20 cellular contexts compared by ENCODE assay signal in the genomic region with DNA sequence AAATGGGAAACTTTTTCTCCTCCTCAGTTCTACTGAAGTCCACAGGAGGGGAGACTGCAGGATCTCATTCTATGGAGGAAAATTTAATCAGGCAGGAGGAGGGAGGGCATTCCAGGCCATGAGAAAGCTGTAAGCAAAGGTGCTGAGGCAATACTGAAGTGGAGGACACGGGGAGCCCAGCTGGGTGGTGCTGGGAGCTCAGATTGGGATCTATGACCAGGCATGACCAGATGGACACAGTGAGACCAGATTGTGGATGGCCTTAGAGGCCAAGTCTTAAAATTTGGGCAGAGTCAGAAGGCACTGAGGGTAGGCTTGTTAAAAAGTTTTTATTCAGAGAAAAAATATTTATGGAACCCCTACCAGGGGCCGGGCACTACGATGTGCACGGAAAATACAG. TPM values are rescaled to one million over a fixed set of nuclear protein-coding genes. Genes with fewer than 3 reads are reported as not detected.
DNase-seq lines count a peak whose midpoint lies in the region; ATAC-seq, FAIRE-seq and TF ChIP-seq lines count a peak whose summit lies in the region.
"Had no signal": no experiment of that assay in that cellular context is flagged by ENCODE, and none has a peak within 500 bp of the region (broad histone marks: within the 10 kb centered on the region; RNA-seq: fewer than 3 reads in every experiment).

No MANE protein-coding gene starts in this region.

- H3K4me1 ChIP-seq in HepG2 (ENCODE audit: insufficient read depth, low read length), result no peaks in the 10 kb centered on the region
- H3K4me1 ChIP-seq: A549 had no signal

- H4K20me1 ChIP-seq in HepG2 (ENCODE audit: insufficient read depth, low read length), result no peaks in the 10 kb centered on the region

- no peaks in the 10 kb centered on the region for H3K36me3 ChIP-seq in HepG2 (replicated peaks in 1 of 2; ENCODE audit: control insufficient read depth in 1 of 2, insufficient read depth in 2 of 2, low read length in 2 of 2)

- peaks cover 2 to 34% of the 10 kb centered on the region in 2 experiments; a peak in 3 of 5 replicates for H3K27me3 ChIP-seq in HepG2 (ENCODE audit: control insufficient read depth in 1 of 2, insufficient read depth in 2 of 2, low read length in 2 of 2)

- TF ChIP-seq CTCF in nephron (IDR thresholded peaks at IDR 0.05; ENCODE audit: unreplicated experiment in 3 of 3), result no peak
- no peak for TF ChIP-seq CTCF in HepG2 (CRISPR knock-in tag; IDR thresholded peaks at IDR 0.05)

- 16% methylated on average over 4 of the region's 4 CpGs for WGBS in HepG2 (ENCODE audit: low lambda C conversion rate)

- peak overlapping the region in 2 of 3 experiments; percentile 28 to 89 for H3K27ac Mint-ChIP-seq in nephron
- H3K27ac Mint-ChIP-seq: CD4-positive, alpha-beta T cell had no signal

- DNase-seq in NCI-H82 (lab: John Stamatoyannopoulos, UW) (peak; percentile 3), NCI-H82 treated with DMSO at 0.1 percent for 48 hours (lab: John Stamatoyannopoulos, UW; ENCODE audit: unreplicated experiment) (no peak), islet precursor cell (peak; percentile 45), NCI-H2227 treated with DMSO at 0.1 percent for 48 hours (lab: John Stamatoyannopoulos, UW) (no peak), HepG2 (ENCODE audit: low spot score) (no peak)
- no peak for DNase-seq in stimulated activated CD4-positive, alpha-beta T cell treated with anti-CD3 and anti-CD28 coated beads, Interleukin-4, amount 100 ng/mL, for 4 hours
- DNase-seq: AML-193; Caco-2; CD4-positive, alpha-beta T cell; GDM1; GOT3; H7 had no signal

- no peak for TF ChIP-seq RAD21 in HepG2 (CRISPR knock-in tag; IDR thresholded peaks at IDR 0.05)

- H3K4me1 Mint-ChIP-seq in nephron, result peaks cover 12% of the 10 kb centered on the region

- POLR2A ChIA-PET in HepG2 (lab: Yijun Ruan, JAX), result no interaction called here

- no peaks in the 10 kb centered on the region for H3K9me3 ChIP-seq in HepG2 (ENCODE audit: low read length)
- H3K9me3 ChIP-seq: A549, Caco-2 had no signal

- H3K4me3 Mint-ChIP-seq in nephron, result no peak overlapping the region
- H3K4me3 Mint-ChIP-seq: CD4-positive, alpha-beta T cell had no signal

- no peak for ATAC-seq in HepG2
- ATAC-seq: A549 had no signal

- H3K9me3 Mint-ChIP-seq in nephron, result peaks cover 3% of the 10 kb centered on the region
- H3K9me3 Mint-ChIP-seq: CD4-positive, alpha-beta T cell had no signal

- TF ChIP-seq EP300 in HepG2 (IDR thresholded peaks at IDR 0.05; ENCODE audit: low read depth in 2 of 2, low read length in 2 of 2) (no peak), HepG2 (CRISPR knock-in tag; IDR thresholded peaks at IDR 0.05; ENCODE audit: borderline replicate concordance) (no peak)

- H3K36me3 Mint-ChIP-seq in nephron (ENCODE audit: low read depth), result no peaks in the 10 kb centered on the region

- CTCF ChIA-PET in HepG2 (lab: Yijun Ruan, JAX; ENCODE audit: low intra/inter-chr PET ratio, low total read pairs), result interaction anchor here (1.3 kb wide), 1 partner anchor 291 kb away, joined by 3 read pairs; no protein-coding TSS in a partner anchor

- no peak for FAIRE-seq in HepG2 (lab: Jason Lieb, UNC)
- FAIRE-seq: A549, D721Med, GM12892, GM18507 had no signal

- intact Hi-C loops in HepG2 (cut with micrococcal nuclease; ENCODE audit: unreplicated experiment), result no loop called here

- H2AFZ ChIP-seq in HepG2 (ENCODE audit: low read length), result no peak overlapping the region

- in situ Hi-C loops in HepG2 (cut with HindIII; ENCODE audit: extremely low pct_ligation_motif_present, low pct_unique_long_range_greater_than_20kb), result loop anchor here (5.0 kb wide), 1 partner anchor 288 kb away; no protein-coding TSS in a partner anchor

- no peak overlapping the region for H3K27ac ChIP-seq in HepG2 (ENCODE audit: extremely low read length, insufficient read depth, low read length)
- H3K27ac ChIP-seq: 22Rv1, A549, C4-2B had no signal

- H3K27me3 Mint-ChIP-seq in nephron (ENCODE audit: low read depth), result peaks cover 50% of the 10 kb centered on the region

- no peak overlapping the region for H3K4me2 ChIP-seq in HepG2 (ENCODE audit: low read depth, low read length)
- H3K4me2 ChIP-seq: A549 had no signal

- H3K9ac ChIP-seq in HepG2 (ENCODE audit: insufficient read depth, low read depth, low read length), result no peak overlapping the region

- H3K79me2 ChIP-seq in HepG2 (ENCODE audit: insufficient read depth, low read length), result no peaks in the 10 kb centered on the region

- TF ChIP-seq POLR2A in HepG2 (IDR thresholded peaks at IDR 0.05; ENCODE audit: insufficient read depth in 1 of 2, low read depth in 2 of 2, low read length in 2 of 2), result no peak

- H3K4me3 ChIP-seq in HepG2 (replicated peaks in 1 of 3; ENCODE audit: insufficient read depth in 1 of 3, low read depth in 2 of 3, low read length in 3 of 3), result no peak overlapping the region
- H3K4me3 ChIP-seq: A549 had no signal

- no TSS peak for BruUV-seq in HepG2 (replicated peaks; lab: Mats Ljungman, UMichigan)

TF ChIP-seq in HepG2, 621 proteins besides CTCF, POLR2A, EP300 and RAD21 (continues in another document):
- TF ChIP-seq ZNF180 (CRISPR knock-in tag; IDR thresholded peaks at IDR 0.05; ENCODE audit: borderline replicate concordance, low read depth) (no peak), ZNF3 (CRISPR knock-in tag; IDR thresholded peaks at IDR 0.05) (no peak), ZNF720 (CRISPR knock-in tag; IDR thresholded peaks at IDR 0.05) (no peak), ZMYM3 (CRISPR knock-in tag; IDR thresholded peaks at IDR 0.05) (no peak), ZNF101 (CRISPR knock-in tag; IDR thresholded peaks at IDR 0.05; ENCODE audit: borderline replicate concordance, low read depth) (no peak), ERF (CRISPR knock-in tag; IDR thresholded peaks at IDR 0.05) (no peak), ZNF562 (CRISPR knock-in tag; IDR thresholded peaks at IDR 0.05; ENCODE audit: borderline replicate concordance) (no peak)
- TF ChIP-seq, protein P1, sequence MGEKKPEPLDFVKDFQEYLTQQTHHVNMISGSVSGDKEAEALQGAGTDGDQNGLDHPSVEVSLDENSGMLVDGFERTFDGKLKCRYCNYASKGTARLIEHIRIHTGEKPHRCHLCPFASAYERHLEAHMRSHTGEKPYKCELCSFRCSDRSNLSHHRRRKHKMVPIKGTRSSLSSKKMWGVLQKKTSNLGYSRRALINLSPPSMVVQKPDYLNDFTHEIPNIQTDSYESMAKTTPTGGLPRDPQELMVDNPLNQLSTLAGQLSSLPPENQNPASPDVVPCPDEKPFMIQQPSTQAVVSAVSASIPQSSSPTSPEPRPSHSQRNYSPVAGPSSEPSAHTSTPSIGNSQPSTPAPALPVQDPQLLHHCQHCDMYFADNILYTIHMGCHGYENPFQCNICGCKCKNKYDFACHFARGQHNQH (CRISPR knock-in tag; IDR thresholded peaks at IDR 0.05), result no peak
- TF ChIP-seq, protein P2, sequence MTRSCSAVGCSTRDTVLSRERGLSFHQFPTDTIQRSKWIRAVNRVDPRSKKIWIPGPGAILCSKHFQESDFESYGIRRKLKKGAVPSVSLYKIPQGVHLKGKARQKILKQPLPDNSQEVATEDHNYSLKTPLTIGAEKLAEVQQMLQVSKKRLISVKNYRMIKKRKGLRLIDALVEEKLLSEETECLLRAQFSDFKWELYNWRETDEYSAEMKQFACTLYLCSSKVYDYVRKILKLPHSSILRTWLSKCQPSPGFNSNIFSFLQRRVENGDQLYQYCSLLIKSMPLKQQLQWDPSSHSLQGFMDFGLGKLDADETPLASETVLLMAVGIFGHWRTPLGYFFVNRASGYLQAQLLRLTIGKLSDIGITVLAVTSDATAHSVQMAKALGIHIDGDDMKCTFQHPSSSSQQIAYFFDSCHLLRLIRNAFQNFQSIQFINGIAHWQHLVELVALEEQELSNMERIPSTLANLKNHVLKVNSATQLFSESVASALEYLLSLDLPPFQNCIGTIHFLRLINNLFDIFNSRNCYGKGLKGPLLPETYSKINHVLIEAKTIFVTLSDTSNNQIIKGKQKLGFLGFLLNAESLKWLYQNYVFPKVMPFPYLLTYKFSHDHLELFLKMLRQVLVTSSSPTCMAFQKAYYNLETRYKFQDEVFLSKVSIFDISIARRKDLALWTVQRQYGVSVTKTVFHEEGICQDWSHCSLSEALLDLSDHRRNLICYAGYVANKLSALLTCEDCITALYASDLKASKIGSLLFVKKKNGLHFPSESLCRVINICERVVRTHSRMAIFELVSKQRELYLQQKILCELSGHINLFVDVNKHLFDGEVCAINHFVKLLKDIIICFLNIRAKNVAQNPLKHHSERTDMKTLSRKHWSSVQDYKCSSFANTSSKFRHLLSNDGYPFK (CRISPR knock-in tag; IDR thresholded peaks at IDR 0.05; ENCODE audit: borderline replicate concordance), result no peak

RNA-seq across cellular contexts. Expression of a gene that starts 3.5 kb away (rescaled TPM):
- total RNA-seq in HepG2 (2016; rRNA removed; fragmentation: Illumina TruSeq; extraction: Trizol), result not detected in 2 replicates
- not detected in 2 replicates for total RNA-seq in HepG2 (2016; cell fraction: cytosol; rRNA removed; fragmentation: Illumina TruSeq; extraction: Trizol; ENCODE audit: low read depth)
- not detected in 2 replicates for total RNA-seq in HepG2 (2016; cell fraction: insoluble cytoplasmic fraction; rRNA removed; fragmentation: Illumina TruSeq; extraction: Trizol)
- not detected in 2 replicates for total RNA-seq in HepG2 (2016; cell fraction: membrane; rRNA removed; fragmentation: Illumina TruSeq; extraction: Trizol)
- total RNA-seq in HepG2 (2016; cell fraction: nucleus; rRNA removed; fragmentation: Illumina TruSeq; extraction: Trizol), result not detected in 2 replicates
- polyA plus RNA-seq in HepG2 (2011; rRNA removed), result not detected in 2 replicates
- polyA plus RNA-seq in HepG2 (2011; cell fraction: cytosol; rRNA removed), result not detected in 2 replicates
- not detected in 2 replicates for polyA plus RNA-seq in HepG2 (2011; cell fraction: nucleus; rRNA removed)
- 0.20 and 0.47 TPM in 2 replicates for polyA plus RNA-seq in HepG2 (2012)
- not detected in 2 replicates for polyA plus RNA-seq in HepG2 (2016; cell fraction: cytosol; fragmentation: Illumina TruSeq; extraction: Trizol; ENCODE audit: low read depth)
- polyA plus RNA-seq in HepG2 (2016; cell fraction: insoluble cytoplasmic fraction; fragmentation: Illumina TruSeq; extraction: Trizol; ENCODE audit: low read depth), result not detected in 2 replicates
- not detected in 2 replicates for polyA plus RNA-seq in HepG2 (2016; cell fraction: membrane; fragmentation: Illumina TruSeq; extraction: Trizol; ENCODE audit: low read depth)
- not detected in 2 replicates for polyA plus RNA-seq in HepG2 (2016; cell fraction: nucleus; fragmentation: Illumina TruSeq; extraction: Trizol; ENCODE audit: insufficient read depth, low read depth)
- polyA minus RNA-seq in HepG2 (2011; rRNA and poly(A)+ RNA removed; ENCODE audit: low replicate concordance), result not detected in 2 replicates
- not detected in 2 replicates for polyA minus RNA-seq in HepG2 (2011; cell fraction: cytosol; rRNA and poly(A)+ RNA removed)
- not detected in 2 replicates for polyA minus RNA-seq in HepG2 (2011; cell fraction: nucleus; rRNA and poly(A)+ RNA removed)
- polyA plus RNA-seq: A549, BJ had no signal

Comparison
In these comparisons a context has a peak if more than half of its experiments do, and no peak if none do; other contexts are left out.
1. DNase-seq: peak in NCI-H82 (single experiment) and islet precursor cell (single experiment); none in NCI-H82 treated with DMSO at 0.1 percent for 48 hours (single experiment), stimulated activated CD4-positive, alpha-beta T cell treated with anti-CD3 and anti-CD28 coated beads, Interleukin-4, amount 100 ng/mL, for 4 hours (0 of 2), NCI-H2227 treated with DMSO at 0.1 percent for 48 hours (single experiment) and HepG2 (single experiment).